Comparison of ENCODE assay signal across 8 cellular contexts in genomic region chr1:117606608-117607261, GRCh38. TPM values are rescaled to one million over a fixed set of nuclear protein-coding genes. Genes with fewer than 3 reads are reported as not detected.
DNase-seq lines count a peak whose midpoint lies in the region; ATAC-seq and TF ChIP-seq lines count a peak whose summit lies in the region.

No MANE protein-coding gene starts in this region.

- no peaks in the 10 kb centered on the region for H3K9me3 Mint-ChIP-seq in activated T-cell treated with anti-CD3 and anti-CD28 coated beads, Interleukin-2, amount 50 U/mL, for 4 hours

- H3K36me3 ChIP-seq in tibial artery: no peaks in the 10 kb centered on the region

- no peaks in the 10 kb centered on the region for H3K27me3 ChIP-seq in tibial artery

- peaks cover 0 to 34% (median 20%) of the 10 kb centered on the region in 4 donors for H3K4me1 ChIP-seq in tibial artery

- peak; percentile 67 for DNase-seq in NB4 (ENCODE audit: low read depth)
- peak; percentile 51 for DNase-seq in activated T-cell treated with anti-CD3 and anti-CD28 coated beads, Interleukin-2, amount 50 U/mL, for 4 hours
- DNase-seq in fibroblast of the aortic adventitia (ENCODE audit: low read depth): peak; percentile 58
- no peak for DNase-seq in omental fat pad (ENCODE audit: low spot score)
- no peak for DNase-seq in tibial artery
- no peak for DNase-seq in DMS153 treated with DMSO at 0.1 percent for 48 hours (lab: John Stamatoyannopoulos, UW; ENCODE audit: unreplicated experiment)
- no peak for DNase-seq in NCI-H2081 treated with DMSO at 0.1 percent for 48 hours (lab: John Stamatoyannopoulos, UW)

- no peak for TF ChIP-seq CTCF in NB4 (IDR thresholded peaks at IDR 0.05; ENCODE audit: low read depth, low read length)
- no peak for TF ChIP-seq CTCF in fibroblast of the aortic adventitia (IDR thresholded peaks at IDR 0.05; ENCODE audit: insufficient read depth, low read length)
- no peak for TF ChIP-seq CTCF in omental fat pad (IDR thresholded peaks at IDR 0.05)
- TF ChIP-seq CTCF in tibial artery (IDR thresholded peaks at IDR 0.05): no peak

- peak overlapping the region; percentile 87 for H3K4me3 Mint-ChIP-seq in activated T-cell treated with anti-CD3 and anti-CD28 coated beads, Interleukin-2, amount 50 U/mL, for 4 hours

- peaks cover 16% of the 10 kb centered on the region for H3K36me3 Mint-ChIP-seq in activated T-cell treated with anti-CD3 and anti-CD28 coated beads, Interleukin-2, amount 50 U/mL, for 4 hours (ENCODE audit: insufficient read depth)

- peak overlapping the region; percentile 82 for H3K4me3 ChIP-seq in NB4 (ENCODE audit: low read depth, low read length)
- peak overlapping the region; percentile 71 for H3K4me3 ChIP-seq in fibroblast of the aortic adventitia (ENCODE audit: low read depth, low read length)
- H3K4me3 ChIP-seq in tibial artery: peak overlapping the region; percentile 68 to 84

- H3K27me3 Mint-ChIP-seq in activated T-cell treated with anti-CD3 and anti-CD28 coated beads, Interleukin-2, amount 50 U/mL, for 4 hours (ENCODE audit: low read depth): no peaks in the 10 kb centered on the region

- H3K27ac ChIP-seq in tibial artery: peak overlapping the region; percentile 95

- TF ChIP-seq POLR2A in NB4 (IDR thresholded peaks at IDR 0.05; ENCODE audit: extremely low read depth, insufficient read length): no peak

- peaks cover 46% of the 10 kb centered on the region for H3K4me1 Mint-ChIP-seq in activated T-cell treated with anti-CD3 and anti-CD28 coated beads, Interleukin-2, amount 50 U/mL, for 4 hours (ENCODE audit: low read depth)

- peak; percentile 9 for ATAC-seq in GM19372 (IDR thresholded peaks at IDR 0.05; ENCODE audit: low read depth, unreplicated experiment)
- peak; percentile 6 to 20 for ATAC-seq in activated T-cell treated with anti-CD3 and anti-CD28 coated beads, Interleukin-2, amount 50 U/mL, for 4 hours
- peak; percentile 30 for ATAC-seq in omental fat pad (ENCODE audit: low FRiP score)

- no peaks in the 10 kb centered on the region for H3K9me3 ChIP-seq in tibial artery

- intact Hi-C loops in tibial artery (cut with DNase I; ENCODE audit: low total_unique reads): loop anchor here (5.0 kb wide), 4 partner anchors 66 to 484 kb away; partner anchors contain the start of genes MAN1A2 and TRIM45

RNA-seq across cellular contexts. Expression of gene TENT5C, which starts 0.9 kb away (rescaled TPM):
- total RNA-seq in activated T-cell treated with anti-CD3 and anti-CD28 coated beads, Interleukin-2, amount 50 U/mL, for 4 hours: 1 to 10 TPM; 3.6 to 5.8 (median 5.6) TPM
- 0.45 and 5.5 TPM in 2 replicates for total RNA-seq in fibroblast of the aortic adventitia (ENCODE audit: low replicate concordance)
- 1 to 10 TPM; 3.8 to 7.6 (median 6.6) TPM for total RNA-seq in omental fat pad

Comparison
In these comparisons a context has a peak if more than half of its experiments do, and no peak if none do; other contexts are left out.
1. DNase-seq: peak in NB4 (single experiment), activated T-cell treated with anti-CD3 and anti-CD28 coated beads, Interleukin-2, amount 50 U/mL, for 4 hours (single experiment) and fibroblast of the aortic adventitia (single experiment); none in omental fat pad (single experiment), tibial artery (0 of 2), DMS153 treated with DMSO at 0.1 percent for 48 hours (single experiment) and NCI-H2081 treated with DMSO at 0.1 percent for 48 hours (single experiment).
2. Peak in every context shown above with its lines, with median percentiles within 50 percentile points of each other: ATAC-seq and H3K4me3 ChIP-seq.